Comparison of ENCODE assay signal across 24 cellular contexts in the genomic region with DNA sequence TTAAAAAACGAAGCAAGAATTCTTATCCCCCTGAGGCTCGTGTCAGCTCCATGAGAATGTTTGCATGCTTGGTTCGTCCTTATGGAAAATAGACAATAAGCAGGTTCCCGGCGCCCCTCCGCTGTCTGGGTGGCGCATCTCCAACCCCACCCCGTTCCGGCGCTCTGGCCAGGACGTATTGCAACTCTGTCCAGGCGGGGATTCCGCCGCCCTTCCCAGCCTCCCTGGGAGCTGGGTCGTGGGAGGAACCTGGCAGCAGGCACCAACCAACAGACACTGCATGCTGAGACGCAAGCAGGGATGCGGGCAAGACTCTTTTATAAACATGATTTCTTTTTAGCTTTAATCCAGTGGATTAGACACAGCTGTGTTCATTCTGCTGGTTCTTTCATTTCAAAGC.
DNase-seq lines count a peak whose midpoint lies in the region; ATAC-seq and TF ChIP-seq lines count a peak whose summit lies in the region.
"Had no signal": no experiment of that assay in that cellular context is flagged by ENCODE, and none has a peak within 500 bp of the region (broad histone marks: within the 10 kb centered on the region; RNA-seq: fewer than 3 reads in every experiment).

No MANE protein-coding gene starts in this region.

- POLR2A ChIA-PET in MCF 10A (lab: Yijun Ruan, JAX) = interaction anchor here (1.6 kb wide), 1 partner anchor 20 kb away, joined by 3 read pairs; no protein-coding TSS in a partner anchor

- no peak overlapping the region for H2BK120ac ChIP-seq in trophoblast cell (ENCODE audit: insufficient read depth, low read length, poor library complexity)

- no peaks in the 10 kb centered on the region for H3K4me1 Mint-ChIP-seq in MCF 10A (ENCODE audit: insufficient read depth, unreplicated experiment)
- H3K4me1 Mint-ChIP-seq: CD8-positive, alpha-beta memory T cell; natural killer cell had no signal

- no peaks in the 10 kb centered on the region for H3K9me3 Mint-ChIP-seq in MCF 10A (ENCODE audit: unreplicated experiment)
- H3K9me3 Mint-ChIP-seq: natural killer cell had no signal

- H2BK12ac ChIP-seq in trophoblast cell (ENCODE audit: low read length) = no peak overlapping the region

- no peaks in the 10 kb centered on the region for H3K36me3 Mint-ChIP-seq in MCF 10A (ENCODE audit: insufficient read depth, unreplicated experiment)
- H3K36me3 Mint-ChIP-seq: CD8-positive, alpha-beta memory T cell; natural killer cell had no signal

- CTCF ChIA-PET in MCF 10A (lab: Yijun Ruan, JAX) = interaction anchor here (0.6 kb wide), 1 partner anchor 75 kb away, joined by 3 read pairs; no protein-coding TSS in a partner anchor

- no peak overlapping the region for H3K4me3 ChIP-seq in right cardiac atrium (ENCODE audit: low read length)
- peak overlapping the region; percentile 31 for H3K4me3 ChIP-seq in trophoblast cell (ENCODE audit: low read depth, low read length)
- H3K4me3 ChIP-seq in gastroesophageal sphincter = no peak overlapping the region
- H3K4me3 ChIP-seq: lower lobe of right lung, prostate gland, uterus had no signal

- intact Hi-C loops in MCF 10A (cut with micrococcal nuclease) (no loop called here), right cardiac atrium (cut with DNase I) (no loop called here)

- H4K91ac ChIP-seq in trophoblast cell (ENCODE audit: low read depth, low read length) = no peak overlapping the region

- no peak overlapping the region for H3K9ac ChIP-seq in trophoblast cell (ENCODE audit: low read length)

- H3K36me3 ChIP-seq in trophoblast cell (ENCODE audit: control insufficient read depth in 1 of 2, insufficient read depth in 2 of 2, low read length in 2 of 2) = no peaks in the 10 kb centered on the region
- no peaks in the 10 kb centered on the region for H3K36me3 ChIP-seq in gastroesophageal sphincter
- H3K36me3 ChIP-seq: lower lobe of right lung, prostate gland, uterus had no signal

- peak in 1 of 2 donors; percentile 36 for ATAC-seq in right cardiac atrium
- no peak for ATAC-seq in HG03457 (IDR thresholded peaks at IDR 0.05; ENCODE audit: unreplicated experiment)
- no peak for ATAC-seq in gastroesophageal sphincter
- ATAC-seq: HCT116, lower lobe of right lung, natural killer cell had no signal

- TF ChIP-seq POLR2A in gastroesophageal sphincter (IDR thresholded peaks at IDR 0.05) = no peak

- WGBS in right cardiac atrium = 72% methylated on average over 17 of the region's 17 CpGs
- WGBS in trophoblast cell (ENCODE audit: extremely low coverage, insufficient coverage, insufficient read length) = no CpG with 5 or more reads among the region's 17 CpGs
- WGBS in gastroesophageal sphincter (ENCODE audit: low coverage in 1 of 2), 2 donors = 25 to 26% methylated on average over 2 to 17 of the region's 17 CpGs

- no peak overlapping the region for H2BK5ac ChIP-seq in trophoblast cell (ENCODE audit: low read depth, low read length, poor library complexity)

- H3K27me3 ChIP-seq in right cardiac atrium (ENCODE audit: control insufficient read depth, insufficient read depth) (no peaks in the 10 kb centered on the region), trophoblast cell (ENCODE audit: insufficient read depth, low read length) (no peaks in the 10 kb centered on the region), gastroesophageal sphincter (peaks cover 33% of the 10 kb centered on the region)
- H3K27me3 ChIP-seq: uterus had no signal

- no peak overlapping the region for H2AFZ ChIP-seq in trophoblast cell (ENCODE audit: insufficient read depth, low read length, poor library complexity)

- no peak overlapping the region for H3K23ac ChIP-seq in trophoblast cell (ENCODE audit: low read length)

- peaks cover 51% of the 10 kb centered on the region for H3K27me3 Mint-ChIP-seq in MCF 10A (ENCODE audit: insufficient read depth, unreplicated experiment)

- H3K27ac ChIP-seq in right cardiac atrium (ENCODE audit: low read length) = no peak overlapping the region
- no peak overlapping the region for H3K27ac ChIP-seq in trophoblast cell (ENCODE audit: low read depth, low read length)
- H3K27ac ChIP-seq in gastroesophageal sphincter = no peak overlapping the region
- H3K27ac ChIP-seq: HL-60, lower lobe of right lung, prostate gland, RWPE1, uterus had no signal

- H3K18ac ChIP-seq in trophoblast cell (ENCODE audit: low read length) = no peak overlapping the region

- H3K4ac ChIP-seq in trophoblast cell (ENCODE audit: low read depth, low read length) = no peak overlapping the region

- DNase-seq in AG20443 (ENCODE audit: low spot score) = peak; percentile 60
- DNase-seq in MCF 10A (ENCODE audit: unreplicated experiment) = peak; percentile 11
- DNase-seq in right cardiac atrium = peak in 2 of 3 donors; percentile 27 to 57
- DNase-seq in trophoblast cell = no peak
- DNase-seq in SKM-1 treated with dmso at 0.1 percent for 144 hours (lab: John Stamatoyannopoulos, UW; ENCODE audit: unreplicated experiment) = no peak
- DNase-seq in NCI-H2227 (lab: John Stamatoyannopoulos, UW; ENCODE audit: unreplicated experiment) = no peak
- DNase-seq: activated gamma-delta T cell; caudate nucleus; CD8-positive, alpha-beta memory T cell; DMS53; erythroblast; lower lobe of right lung; natural killer cell; NCI-H146; NCI-H345; stimulated activated CD8-positive, alpha-beta memory T cell treated with anti-CD3 and anti-CD28 coated beads, Interleukin-4, amount 100 ng/mL, for 48 hours; T-helper 1 cell had no signal

- H3K4me1 ChIP-seq in right cardiac atrium (ENCODE audit: control insufficient read depth, insufficient read depth, low read length) (no peaks in the 10 kb centered on the region), trophoblast cell (ENCODE audit: control insufficient read depth in 1 of 2, insufficient read depth in 2 of 2, low read length in 2 of 2) (no peaks in the 10 kb centered on the region), gastroesophageal sphincter (no peaks in the 10 kb centered on the region)
- H3K4me1 ChIP-seq: lower lobe of right lung, prostate gland, uterus had no signal

- no peak for TF ChIP-seq CTCF in MCF 10A (IDR thresholded peaks at IDR 0.05; ENCODE audit: unreplicated experiment)
- no peak for TF ChIP-seq CTCF in gastroesophageal sphincter (IDR thresholded peaks at IDR 0.05)

- no peak for TF ChIP-seq EP300 in gastroesophageal sphincter (IDR thresholded peaks at IDR 0.05)

- no TSS peak for BruUV-seq in MCF 10A (replicated peaks; lab: Mats Ljungman, UMichigan)

- H4K8ac ChIP-seq in trophoblast cell (ENCODE audit: low read depth, low read length) = no peak overlapping the region

- no peaks in the 10 kb centered on the region for H3K79me2 ChIP-seq in trophoblast cell (ENCODE audit: control insufficient read depth, insufficient read depth, low read length, poor library complexity)

- no peak overlapping the region for H3K27ac Mint-ChIP-seq in MCF 10A (ENCODE audit: low read depth, unreplicated experiment)
- H3K27ac Mint-ChIP-seq: natural killer cell had no signal

- no peak overlapping the region for H3K4me3 Mint-ChIP-seq in MCF 10A (ENCODE audit: unreplicated experiment)
- H3K4me3 Mint-ChIP-seq: CD8-positive, alpha-beta memory T cell; natural killer cell had no signal

- H3K9me3 ChIP-seq in right cardiac atrium (ENCODE audit: control insufficient read depth, low read length) (no peaks in the 10 kb centered on the region), trophoblast cell (ENCODE audit: insufficient read depth, low read depth, low read length) (peaks cover 4% of the 10 kb centered on the region), gastroesophageal sphincter (no peaks in the 10 kb centered on the region)
- H3K9me3 ChIP-seq: lower lobe of right lung, prostate gland, uterus had no signal

- H2AK5ac ChIP-seq in trophoblast cell (ENCODE audit: low read length) = no peak overlapping the region

- H4K12ac ChIP-seq in trophoblast cell (ENCODE audit: low read depth, low read length) = no peak overlapping the region

- no peak overlapping the region for H3K14ac ChIP-seq in trophoblast cell (ENCODE audit: low read length)

- no peak overlapping the region for H3K4me2 ChIP-seq in trophoblast cell (ENCODE audit: low read length)

- no peaks in the 10 kb centered on the region for H3K79me1 ChIP-seq in trophoblast cell (ENCODE audit: low read length)

Comparison
In these comparisons a context has a peak if more than half of its experiments do, and no peak if none do; other contexts are left out.
1. DNase-seq: peak in AG20443 (single experiment), MCF 10A (single experiment) and right cardiac atrium (2 of 3); none in trophoblast cell (0 of 2), SKM-1 treated with dmso at 0.1 percent for 144 hours (single experiment) and NCI-H2227 (single experiment).